In genomic region chr16:31184888-31185287, GRCh38 we compare ENCODE assay signal across 18 cellular contexts. TPM values are rescaled to one million over a fixed set of nuclear protein-coding genes. Genes with fewer than 3 reads are reported as not detected.
A peak's percentile ranks its signal among the peaks of the same experiment; 100 is the strongest.
DNase-seq lines count a peak whose midpoint lies in the region; ATAC-seq and TF ChIP-seq lines count a peak whose summit lies in the region.
"Had no signal": no experiment of that assay in that cellular context is flagged by ENCODE, and none has a peak within 500 bp of the region (broad histone marks: within the 10 kb centered on the region; RNA-seq: fewer than 3 reads in every experiment).

No MANE protein-coding gene starts in this region.

- H3K4me3 ChIP-seq in effector memory CD4-positive, alpha-beta T cell (ENCODE audit: insufficient read depth, low read depth, low read length, poor library complexity, severe bottlenecking) = no peak overlapping the region
- no peak overlapping the region for H3K4me3 ChIP-seq in tibial nerve
- H3K4me3 ChIP-seq: right atrium auricular region had no signal

- 92 to 94% methylated on average over 14 of the region's 14 CpGs for WGBS in tibial nerve, 2 donors

- TF ChIP-seq EP300 in tibial nerve (IDR thresholded peaks at IDR 0.05) = no peak

- TF ChIP-seq CTCF in endothelial cell (IDR thresholded peaks at IDR 0.05; ENCODE audit: unreplicated experiment) (no peak), tibial nerve (IDR thresholded peaks at IDR 0.05) (no peak)

- no peak for DNase-seq in activated naive CD4-positive, alpha-beta T cell treated with anti-CD3 and anti-CD28 coated beads, Interleukin-2, amount 10 ng/mL, durations not matched to agents 7 days and 5 days
- no peak for DNase-seq in activated naive CD4-positive, alpha-beta T cell treated with Interleukin-2 at 50 U/mL for 16 hours
- DNase-seq in activated CD4-positive, alpha-beta memory T cell treated with anti-CD3 and anti-CD28 coated beads, Interleukin-2, amount 10 ng/mL, durations not matched to agents 7 days and 5 days = no peak
- DNase-seq in endothelial cell (ENCODE audit: low spot score) (no peak), tibial nerve (ENCODE audit: low spot score in 2 of 2) (no peak)
- DNase-seq in stimulated activated naive CD8-positive, alpha-beta T cell treated with anti-CD3 and anti-CD28 coated beads, Interleukin-15, amount 100 ng/mL, for 72 hours = no peak
- DNase-seq in effector memory CD4-positive, alpha-beta T cell = no peak
- DNase-seq: effector CD4-positive, alpha-beta T cell; left ventricle myocardium superior; NCI-H1930; NCI-H526 treated with DMSO at 0.1 percent for 48 hours; stimulated activated CD4-positive, alpha-beta T cell treated with anti-CD3 and anti-CD28 coated beads, Interleukin-2, amount 100 ng/mL, for 24 hours; trophoblast cell; WERI-Rb-1 had no signal

- POLR2A ChIA-PET in activated CD4-positive, alpha-beta memory T cell treated with anti-CD3 and anti-CD28 coated beads, Interleukin-2, amount 10 ng/mL, durations not matched to agents 7 days and 5 days (lab: Charles Lee) = interaction anchor here (0.7 to 6.9 kb wide), 5 partner anchors 10 to 274 kb away, joined by 3 to 77 read pairs (median 10); partner anchors contain the start of genes ARMC5 and PYCARD

- no peak for ATAC-seq in stimulated activated naive CD8-positive, alpha-beta T cell treated with anti-CD3 and anti-CD28 coated beads, Interleukin-15, amount 100 ng/mL, for 72 hours
- no peak for ATAC-seq in GM21576 (IDR thresholded peaks at IDR 0.05; ENCODE audit: unreplicated experiment)
- ATAC-seq: left ventricle myocardium superior had no signal

- H3K9me3 ChIP-seq in effector memory CD4-positive, alpha-beta T cell (ENCODE audit: control insufficient read depth, low read length) = no peaks in the 10 kb centered on the region
- H3K9me3 ChIP-seq in tibial nerve = no peaks in the 10 kb centered on the region
- H3K9me3 ChIP-seq: right atrium auricular region had no signal

- peak overlapping the region; percentile 65 for H3K27ac Mint-ChIP-seq in activated naive CD4-positive, alpha-beta T cell treated with anti-CD3 and anti-CD28 coated beads, Interleukin-2, amount 10 ng/mL, durations not matched to agents 7 days and 5 days
- peak overlapping the region; percentile 28 for H3K27ac Mint-ChIP-seq in activated CD4-positive, alpha-beta memory T cell treated with anti-CD3 and anti-CD28 coated beads, Interleukin-2, amount 10 ng/mL, durations not matched to agents 7 days and 5 days
- peak overlapping the region; percentile 77 for H3K27ac Mint-ChIP-seq in endothelial cell (ENCODE audit: unreplicated experiment)
- H3K27ac Mint-ChIP-seq in stimulated activated naive CD8-positive, alpha-beta T cell treated with anti-CD3 and anti-CD28 coated beads, Interleukin-15, amount 100 ng/mL, for 72 hours = peak overlapping the region; percentile 83 to 100

- no peak overlapping the region for H3K27ac ChIP-seq in effector memory CD4-positive, alpha-beta T cell (ENCODE audit: insufficient read depth, low read length, poor library complexity, severe bottlenecking)
- H3K27ac ChIP-seq in tibial nerve = no peak overlapping the region
- H3K27ac ChIP-seq: right atrium auricular region, WERI-Rb-1 had no signal

- peaks cover 32% of the 10 kb centered on the region for H3K4me1 ChIP-seq in effector memory CD4-positive, alpha-beta T cell (ENCODE audit: control insufficient read depth, insufficient read depth, low read length, poor library complexity, severe bottlenecking)
- peaks cover 0 to 68% (median 26%) of the 10 kb centered on the region in 4 donors for H3K4me1 ChIP-seq in tibial nerve

- H3K36me3 ChIP-seq in effector memory CD4-positive, alpha-beta T cell (ENCODE audit: control insufficient read depth, insufficient read depth, low read length) = peaks cover 80% of the 10 kb centered on the region
- H3K36me3 ChIP-seq in tibial nerve = peaks cover 3 to 75% (median 36%) of the 10 kb centered on the region in 3 donors

- peaks cover 80% of the 10 kb centered on the region for H3K4me1 Mint-ChIP-seq in activated naive CD4-positive, alpha-beta T cell treated with anti-CD3 and anti-CD28 coated beads, Interleukin-2, amount 10 ng/mL, durations not matched to agents 7 days and 5 days
- H3K4me1 Mint-ChIP-seq in activated CD4-positive, alpha-beta memory T cell treated with anti-CD3 and anti-CD28 coated beads, Interleukin-2, amount 10 ng/mL, durations not matched to agents 7 days and 5 days = peaks cover 82% of the 10 kb centered on the region
- H3K4me1 Mint-ChIP-seq in endothelial cell (ENCODE audit: unreplicated experiment) = peaks cover 71% of the 10 kb centered on the region
- H3K4me1 Mint-ChIP-seq in stimulated activated naive CD8-positive, alpha-beta T cell treated with anti-CD3 and anti-CD28 coated beads, Interleukin-15, amount 100 ng/mL, for 72 hours = peaks cover 98% of the 10 kb centered on the region

- peaks cover 3% of the 10 kb centered on the region for H3K27me3 Mint-ChIP-seq in activated naive CD4-positive, alpha-beta T cell treated with anti-CD3 and anti-CD28 coated beads, Interleukin-2, amount 10 ng/mL, durations not matched to agents 7 days and 5 days
- H3K27me3 Mint-ChIP-seq in activated CD4-positive, alpha-beta memory T cell treated with anti-CD3 and anti-CD28 coated beads, Interleukin-2, amount 10 ng/mL, durations not matched to agents 7 days and 5 days = no peaks in the 10 kb centered on the region
- H3K27me3 Mint-ChIP-seq in endothelial cell (ENCODE audit: unreplicated experiment) = peaks cover 34% of the 10 kb centered on the region
- H3K27me3 Mint-ChIP-seq in stimulated activated naive CD8-positive, alpha-beta T cell treated with anti-CD3 and anti-CD28 coated beads, Interleukin-15, amount 100 ng/mL, for 72 hours = no peaks in the 10 kb centered on the region

- TF ChIP-seq POLR2A in tibial nerve (IDR thresholded peaks at IDR 0.05) = no peak

- CTCF ChIA-PET in activated naive CD4-positive, alpha-beta T cell treated with anti-CD3 and anti-CD28 coated beads, Interleukin-2, amount 10 ng/mL, durations not matched to agents 7 days and 5 days (lab: Charles Lee) = no interaction called here
- CTCF ChIA-PET in activated CD4-positive, alpha-beta memory T cell treated with anti-CD3 and anti-CD28 coated beads, Interleukin-2, amount 10 ng/mL, durations not matched to agents 7 days and 5 days (lab: Charles Lee) = interaction anchor here (1.1 kb wide), 1 partner anchor 16 kb away, joined by 5 read pairs; no protein-coding TSS in a partner anchor

- peaks cover 88% of the 10 kb centered on the region for H3K36me3 Mint-ChIP-seq in activated naive CD4-positive, alpha-beta T cell treated with anti-CD3 and anti-CD28 coated beads, Interleukin-2, amount 10 ng/mL, durations not matched to agents 7 days and 5 days
- peaks cover 96% of the 10 kb centered on the region for H3K36me3 Mint-ChIP-seq in activated CD4-positive, alpha-beta memory T cell treated with anti-CD3 and anti-CD28 coated beads, Interleukin-2, amount 10 ng/mL, durations not matched to agents 7 days and 5 days (ENCODE audit: low read depth)
- H3K36me3 Mint-ChIP-seq in endothelial cell (ENCODE audit: low read depth, unreplicated experiment) = peaks cover 82% of the 10 kb centered on the region

- no peaks in the 10 kb centered on the region for H3K9me3 Mint-ChIP-seq in activated naive CD4-positive, alpha-beta T cell treated with anti-CD3 and anti-CD28 coated beads, Interleukin-2, amount 10 ng/mL, durations not matched to agents 7 days and 5 days
- H3K9me3 Mint-ChIP-seq in activated CD4-positive, alpha-beta memory T cell treated with anti-CD3 and anti-CD28 coated beads, Interleukin-2, amount 10 ng/mL, durations not matched to agents 7 days and 5 days = no peaks in the 10 kb centered on the region
- no peaks in the 10 kb centered on the region for H3K9me3 Mint-ChIP-seq in endothelial cell (ENCODE audit: unreplicated experiment)
- no peaks in the 10 kb centered on the region for H3K9me3 Mint-ChIP-seq in stimulated activated naive CD8-positive, alpha-beta T cell treated with anti-CD3 and anti-CD28 coated beads, Interleukin-15, amount 100 ng/mL, for 72 hours

- H3K4me3 Mint-ChIP-seq in activated naive CD4-positive, alpha-beta T cell treated with anti-CD3 and anti-CD28 coated beads, Interleukin-2, amount 10 ng/mL, durations not matched to agents 7 days and 5 days = peak overlapping the region; percentile 29
- peak overlapping the region; percentile 9 for H3K4me3 Mint-ChIP-seq in activated CD4-positive, alpha-beta memory T cell treated with anti-CD3 and anti-CD28 coated beads, Interleukin-2, amount 10 ng/mL, durations not matched to agents 7 days and 5 days
- peak overlapping the region; percentile 87 for H3K4me3 Mint-ChIP-seq in endothelial cell (ENCODE audit: unreplicated experiment)
- H3K4me3 Mint-ChIP-seq in stimulated activated naive CD8-positive, alpha-beta T cell treated with anti-CD3 and anti-CD28 coated beads, Interleukin-15, amount 100 ng/mL, for 72 hours = peak overlapping the region; percentile 64 to 69

- no peaks in the 10 kb centered on the region for H3K27me3 ChIP-seq in effector memory CD4-positive, alpha-beta T cell (replicated peaks; ENCODE audit: control insufficient read depth, insufficient read depth, low read length, poor library complexity, severe bottlenecking)
- H3K27me3 ChIP-seq in tibial nerve = no peaks in the 10 kb centered on the region
- H3K27me3 ChIP-seq: right atrium auricular region had no signal

RNA-seq across cellular contexts. Expression of gene FUS, which starts 4.9 kb away (rescaled TPM):
- total RNA-seq in activated CD4-positive, alpha-beta memory T cell treated with anti-CD3 and anti-CD28 coated beads, Interleukin-2, amount 10 ng/mL, durations not matched to agents 7 days and 5 days = 100 to 1,000 TPM; 386 to 397 TPM
- total RNA-seq in endothelial cell (ENCODE audit: unreplicated experiment) (590 TPM), tibial nerve (100 to 1,000 TPM in 3 of 4 donors, 10 to 100 TPM in 1; 91.8 to 125 (median 109) TPM)

RNA-seq across cellular contexts. Expression of gene PYCARD, which starts 17.7 kb away (rescaled TPM):
- total RNA-seq in activated CD4-positive, alpha-beta memory T cell treated with anti-CD3 and anti-CD28 coated beads, Interleukin-2, amount 10 ng/mL, durations not matched to agents 7 days and 5 days = 100 to 1,000 TPM in 1 of 2 experiments, 10 to 100 TPM in 1; 96.1 to 102 TPM
- total RNA-seq in endothelial cell (ENCODE audit: unreplicated experiment) (35.6 TPM), tibial nerve (10 to 100 TPM; 27.8 to 64.5 (median 46.7) TPM)

RNA-seq across cellular contexts. Expression of gene TRIM72, which starts 29.0 kb away (rescaled TPM):
- under 1 TPM; 0.03 to 0.05 TPM for total RNA-seq in activated CD4-positive, alpha-beta memory T cell treated with anti-CD3 and anti-CD28 coated beads, Interleukin-2, amount 10 ng/mL, durations not matched to agents 7 days and 5 days
- total RNA-seq in endothelial cell (ENCODE audit: unreplicated experiment) (0.18 TPM), tibial nerve (under 1 TPM in 3 of 4 donors, not detected in 1; under 0.01 to 0.60 (median 0.21) TPM)
- total RNA-seq: bronchial epithelial cell had no signal

RNA-seq across cellular contexts. Expression of gene PYDC1, which starts 32.0 kb away (rescaled TPM):
- total RNA-seq in activated CD4-positive, alpha-beta memory T cell treated with anti-CD3 and anti-CD28 coated beads, Interleukin-2, amount 10 ng/mL, durations not matched to agents 7 days and 5 days = not detected
- total RNA-seq in endothelial cell (ENCODE audit: unreplicated experiment) = not detected
- total RNA-seq in tibial nerve = 1 to 10 TPM in 1 of 4 donors, not detected in 3; 5.5 TPM
- total RNA-seq: bronchial epithelial cell, left ventricle myocardium superior, myocyte, right atrium auricular region had no signal

RNA-seq across cellular contexts. Expression of gene PRSS36, which starts 35.0 kb away (rescaled TPM):
- total RNA-seq in activated CD4-positive, alpha-beta memory T cell treated with anti-CD3 and anti-CD28 coated beads, Interleukin-2, amount 10 ng/mL, durations not matched to agents 7 days and 5 days = under 1 TPM; 0.58 to 0.85 TPM
- total RNA-seq in endothelial cell (ENCODE audit: unreplicated experiment) (0.74 TPM), tibial nerve (10 to 100 TPM in 2 of 4 donors, 1 to 10 TPM in 2; 6.5 to 21.3 (median 10.8) TPM)

Comparison
In these comparisons a context has a peak if more than half of its experiments do, and no peak if none do; other contexts are left out.
1. H3K27ac Mint-ChIP-seq: peak in every context shown above with its lines; median percentile 92 in stimulated activated naive CD8-positive, alpha-beta T cell treated with anti-CD3 and anti-CD28 coated beads, Interleukin-15, amount 100 ng/mL, for 72 hours; 77 in endothelial cell; 65 in activated naive CD4-positive, alpha-beta T cell treated with anti-CD3 and anti-CD28 coated beads, Interleukin-2, amount 10 ng/mL, durations not matched to agents 7 days and 5 days; 28 in activated CD4-positive, alpha-beta memory T cell treated with anti-CD3 and anti-CD28 coated beads, Interleukin-2, amount 10 ng/mL, durations not matched to agents 7 days and 5 days.
2. H3K4me3 Mint-ChIP-seq: peak in every context shown above with its lines; median percentile 87 in endothelial cell; 66 in stimulated activated naive CD8-positive, alpha-beta T cell treated with anti-CD3 and anti-CD28 coated beads, Interleukin-15, amount 100 ng/mL, for 72 hours; 29 in activated naive CD4-positive, alpha-beta T cell treated with anti-CD3 and anti-CD28 coated beads, Interleukin-2, amount 10 ng/mL, durations not matched to agents 7 days and 5 days; 9 in activated CD4-positive, alpha-beta memory T cell treated with anti-CD3 and anti-CD28 coated beads, Interleukin-2, amount 10 ng/mL, durations not matched to agents 7 days and 5 days.